Comparison of ENCODE assay signal across 8 cellular contexts in the genomic region with DNA sequence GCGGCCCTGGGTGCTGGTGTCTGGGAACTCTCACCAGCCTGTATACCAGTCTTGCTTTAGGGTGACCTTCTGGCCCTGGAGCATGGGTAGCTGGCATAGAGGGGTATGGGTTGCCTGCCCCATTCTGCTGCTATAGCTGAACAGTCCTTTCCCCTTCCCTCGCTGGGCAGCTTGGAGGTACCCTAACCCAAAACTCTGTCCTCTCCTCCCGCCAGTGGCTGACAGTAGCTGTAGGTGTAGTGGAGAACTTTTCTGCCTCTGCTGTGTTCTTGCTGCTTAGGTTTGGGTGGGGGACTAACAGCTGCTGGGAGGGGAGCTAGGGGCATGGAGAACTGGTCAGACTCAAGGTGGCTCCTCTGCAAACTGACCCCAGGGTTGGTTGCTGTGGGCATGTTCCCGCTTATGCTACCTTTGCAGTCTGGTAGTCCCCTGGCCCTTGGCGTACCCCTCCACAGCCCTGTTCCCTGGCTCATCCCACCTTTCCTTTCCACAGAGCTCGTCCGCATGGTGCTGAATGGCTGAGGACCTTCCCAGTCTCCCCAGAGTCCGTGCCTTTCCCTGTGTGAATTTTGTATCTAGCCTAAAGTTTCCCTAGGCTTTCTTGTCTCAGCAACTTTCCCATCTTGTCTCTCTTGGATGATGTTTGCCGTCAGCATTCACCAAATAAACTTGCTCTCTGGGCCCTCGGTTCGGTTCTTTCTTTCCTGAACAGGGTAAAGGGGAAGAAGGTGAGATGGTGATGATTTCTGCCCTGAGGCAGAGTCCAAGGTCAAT. TPM values are rescaled to one million over a fixed set of nuclear protein-coding genes. Genes with fewer than 3 reads are reported as not detected.
DNase-seq lines count a peak whose midpoint lies in the region; ATAC-seq and TF ChIP-seq lines count a peak whose summit lies in the region.

No MANE protein-coding gene starts in this region.

- TF ChIP-seq EP300 in neural cell (conservative IDR thresholded peaks at IDR 0.05; ENCODE audit: poor library complexity, severe bottlenecking): no peak

- CTCF ChIA-PET in BJ (lab: Yijun Ruan, JAX): interaction anchor here (1.1 to 8.7 kb wide), 4 partner anchors 13 to 42 kb away, joined by 3 to 56 read pairs (median 28); a partner anchor contains a TSS

- ATAC-seq in HG03439 (IDR thresholded peaks at IDR 0.05; ENCODE audit: unreplicated experiment): no peak

- peaks cover 18% of the 10 kb centered on the region for H3K4me1 ChIP-seq in MM.1S (ENCODE audit: low read length)
- peaks cover 25 to 33% of the 10 kb centered on the region in 2 donors for H3K4me1 ChIP-seq in duodenal mucosa (ENCODE audit: control insufficient read depth in 1 of 2, insufficient read depth in 2 of 2, low read length in 2 of 2)

- H3K4me3 ChIP-seq in BJ (ENCODE audit: low read depth, low read length) (peak overlapping the region; percentile 64), MM.1S (ENCODE audit: low read length) (no peak overlapping the region), duodenal mucosa (ENCODE audit: low read depth in 1 of 2, low read length in 2 of 2) (peak overlapping the region; percentile 86 to 93), neural cell (ENCODE audit: low read length) (peak overlapping the region; percentile 79)

- H2AFZ ChIP-seq in MM.1S (ENCODE audit: low read length): no peak overlapping the region
- no peak overlapping the region for H2AFZ ChIP-seq in neural cell (ENCODE audit: low read depth, low read length)

- POLR2A ChIA-PET in BJ (lab: Charles Lee): no interaction called here

- TF ChIP-seq CTCF in BJ (IDR thresholded peaks at IDR 0.05; ENCODE audit: insufficient read depth, low read depth, low read length) (no peak), MM.1S (IDR thresholded peaks at IDR 0.05; ENCODE audit: low read length) (no peak), neural cell (IDR thresholded peaks at IDR 0.05; ENCODE audit: poor library complexity, severe bottlenecking) (no peak), GM13977 (IDR thresholded peaks at IDR 0.05; ENCODE audit: extremely low read depth, insufficient read depth, missing control alignments) (no peak)

- H3F3A ChIP-seq in MM.1S (ENCODE audit: insufficient read depth, low read length) (peaks cover 49% of the 10 kb centered on the region), neural cell (ENCODE audit: insufficient read depth, low read length, poor library complexity, severe bottlenecking) (peaks cover 5% of the 10 kb centered on the region)

- peaks cover 3% of the 10 kb centered on the region; the same call in 1 of the 2 replicates for H4K20me1 ChIP-seq in MM.1S (ENCODE audit: insufficient read depth, low read length)
- H4K20me1 ChIP-seq in neural cell (ENCODE audit: insufficient read depth): peaks cover 5% of the 10 kb centered on the region

- no peaks in the 10 kb centered on the region for H3K9me2 ChIP-seq in MM.1S (replicated peaks; ENCODE audit: insufficient read depth, low read length)
- no peaks in the 10 kb centered on the region for H3K9me2 ChIP-seq in neural cell (ENCODE audit: insufficient read depth, low read length)

- H3K9ac ChIP-seq in MM.1S (ENCODE audit: low read length): no peak overlapping the region
- peak overlapping the region; percentile 99 to 100 for H3K9ac ChIP-seq in duodenal mucosa (ENCODE audit: low read depth in 1 of 2, low read length in 2 of 2)
- peak overlapping the region; percentile 97 for H3K9ac ChIP-seq in neural cell (ENCODE audit: low read length)

- no peak for DNase-seq in BJ (ENCODE audit: low read depth)
- DNase-seq in MM.1S: no peak
- DNase-seq in DMS153 (lab: John Stamatoyannopoulos, UW): no peak
- no peak for DNase-seq in GOT3 (lab: John Stamatoyannopoulos, UW)
- no peak for DNase-seq in GM13977 (ENCODE audit: low spot score)

- H3K36me3 ChIP-seq in BJ (ENCODE audit: control insufficient read depth, insufficient read depth, low read length) (peaks cover 30% of the 10 kb centered on the region), MM.1S (replicated peaks; ENCODE audit: insufficient read depth, low read length) (peaks cover 9% of the 10 kb centered on the region; the same call in 1 of the 2 replicates), duodenal mucosa (ENCODE audit: control insufficient read depth in 1 of 2, insufficient read depth in 2 of 2, low read length in 2 of 2) (peaks cover 38 to 59% of the 10 kb centered on the region in 2 donors), neural cell (ENCODE audit: insufficient read depth, low read length) (peaks cover 13% of the 10 kb centered on the region)

- H3K79me2 ChIP-seq in MM.1S (ENCODE audit: low read length) (peaks cover 50% of the 10 kb centered on the region), neural cell (replicated peaks; ENCODE audit: insufficient read depth, low read length) (peaks cover 26% of the 10 kb centered on the region)

- TF ChIP-seq RAD21 in neural cell (conservative IDR thresholded peaks at IDR 0.05): no peak

- in situ Hi-C loops in GM13977 (cut with MboI; ENCODE audit: low pct_unique_long_range_greater_than_20kb, low sequenced_read_pairs, unreplicated experiment): no loop called here

- H3K27ac ChIP-seq in MM.1S (ENCODE audit: low read length): no peak overlapping the region
- peak overlapping the region; percentile 96 for H3K27ac ChIP-seq in duodenal mucosa (ENCODE audit: low read depth, low read length)
- no peak overlapping the region for H3K27ac ChIP-seq in neural cell (ENCODE audit: low read length)

- H3K27me3 ChIP-seq in BJ (ENCODE audit: control insufficient read depth, insufficient read depth, low read length) (no peaks in the 10 kb centered on the region), MM.1S (replicated peaks; ENCODE audit: insufficient read depth, low read length) (no peaks in the 10 kb centered on the region), duodenal mucosa (ENCODE audit: control insufficient read depth in 1 of 2, insufficient read depth in 2 of 2, low read length in 2 of 2) (no peaks in the 10 kb centered on the region), neural cell (ENCODE audit: insufficient read depth, low read depth, low read length) (no peaks in the 10 kb centered on the region)

- peak overlapping the region; percentile 92; the same call in 1 of the 2 replicates for H3K4me2 ChIP-seq in MM.1S (ENCODE audit: low read depth, low read length)
- peak overlapping the region; percentile 97 for H3K4me2 ChIP-seq in neural cell (ENCODE audit: low read length)

- H3K9me3 ChIP-seq in MM.1S (replicated peaks; ENCODE audit: insufficient read depth, low read length) (no peaks in the 10 kb centered on the region), duodenal mucosa (ENCODE audit: control insufficient read depth in 1 of 2, low read length in 2 of 2) (no peaks in the 10 kb centered on the region), neural cell (ENCODE audit: low read length) (no peaks in the 10 kb centered on the region)

TF ChIP-seq in neural cell, 6 proteins besides CTCF, POLR2A, EP300 and RAD21:
- TF ChIP-seq, protein P1, sequence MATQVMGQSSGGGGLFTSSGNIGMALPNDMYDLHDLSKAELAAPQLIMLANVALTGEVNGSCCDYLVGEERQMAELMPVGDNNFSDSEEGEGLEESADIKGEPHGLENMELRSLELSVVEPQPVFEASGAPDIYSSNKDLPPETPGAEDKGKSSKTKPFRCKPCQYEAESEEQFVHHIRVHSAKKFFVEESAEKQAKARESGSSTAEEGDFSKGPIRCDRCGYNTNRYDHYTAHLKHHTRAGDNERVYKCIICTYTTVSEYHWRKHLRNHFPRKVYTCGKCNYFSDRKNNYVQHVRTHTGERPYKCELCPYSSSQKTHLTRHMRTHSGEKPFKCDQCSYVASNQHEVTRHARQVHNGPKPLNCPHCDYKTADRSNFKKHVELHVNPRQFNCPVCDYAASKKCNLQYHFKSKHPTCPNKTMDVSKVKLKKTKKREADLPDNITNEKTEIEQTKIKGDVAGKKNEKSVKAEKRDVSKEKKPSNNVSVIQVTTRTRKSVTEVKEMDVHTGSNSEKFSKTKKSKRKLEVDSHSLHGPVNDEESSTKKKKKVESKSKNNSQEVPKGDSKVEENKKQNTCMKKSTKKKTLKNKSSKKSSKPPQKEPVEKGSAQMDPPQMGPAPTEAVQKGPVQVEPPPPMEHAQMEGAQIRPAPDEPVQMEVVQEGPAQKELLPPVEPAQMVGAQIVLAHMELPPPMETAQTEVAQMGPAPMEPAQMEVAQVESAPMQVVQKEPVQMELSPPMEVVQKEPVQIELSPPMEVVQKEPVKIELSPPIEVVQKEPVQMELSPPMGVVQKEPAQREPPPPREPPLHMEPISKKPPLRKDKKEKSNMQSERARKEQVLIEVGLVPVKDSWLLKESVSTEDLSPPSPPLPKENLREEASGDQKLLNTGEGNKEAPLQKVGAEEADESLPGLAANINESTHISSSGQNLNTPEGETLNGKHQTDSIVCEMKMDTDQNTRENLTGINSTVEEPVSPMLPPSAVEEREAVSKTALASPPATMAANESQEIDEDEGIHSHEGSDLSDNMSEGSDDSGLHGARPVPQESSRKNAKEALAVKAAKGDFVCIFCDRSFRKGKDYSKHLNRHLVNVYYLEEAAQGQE (IDR thresholded peaks at IDR 0.05; ENCODE audit: borderline replicate concordance): no peak

RNA-seq across cellular contexts. Expression of a gene that starts 2.9 kb away (rescaled TPM):
- polyA plus RNA-seq in BJ (2011; rRNA removed) (5,667 and 6,879 TPM in 2 replicates), neural cell (2,918 and 3,234 TPM in 2 replicates)
- polyA minus RNA-seq in BJ (2011; rRNA and poly(A)+ RNA removed): 985 and 1,932 TPM in 2 replicates
- 523 and 580 TPM in 2 replicates for polyA minus RNA-seq in neural cell

RNA-seq across cellular contexts. Expression of a gene that starts 8.7 kb away (rescaled TPM):
- polyA plus RNA-seq in BJ (2011; rRNA removed) (74.1 and 75.4 TPM in 2 replicates), neural cell (369 and 376 TPM in 2 replicates)
- polyA minus RNA-seq in BJ (2011; rRNA and poly(A)+ RNA removed): 21.6 and 24.2 TPM in 2 replicates
- polyA minus RNA-seq in neural cell: 78.0 and 82.5 TPM in 2 replicates

RNA-seq across cellular contexts. Expression of a gene that starts 28.2 kb away (rescaled TPM):
- polyA plus RNA-seq in BJ (2011; rRNA removed): 60.7 and 72.6 TPM in 2 replicates
- polyA minus RNA-seq in BJ (2011; rRNA and poly(A)+ RNA removed): 57.8 and 79.5 TPM in 2 replicates
- 85.6 and 93.2 TPM in 2 replicates for polyA plus RNA-seq in neural cell
- 157 TPM in 2 replicates for polyA minus RNA-seq in neural cell

RNA-seq across cellular contexts. Expression of a gene that starts 33.0 kb away (rescaled TPM):
- 180 and 264 TPM in 2 replicates for polyA plus RNA-seq in BJ (2011; rRNA removed)
- 268 and 305 TPM in 2 replicates for polyA minus RNA-seq in BJ (2011; rRNA and poly(A)+ RNA removed)
- 19.6 and 25.1 TPM in 2 replicates for polyA plus RNA-seq in neural cell
- 16.4 and 26.1 TPM in 2 replicates for polyA minus RNA-seq in neural cell

RNA-seq across cellular contexts. Expression of a gene that starts 43.0 kb away (rescaled TPM):
- 1.4 and 1.6 TPM in 2 replicates for polyA plus RNA-seq in BJ (2011; rRNA removed)
- 2.9 and 3.7 TPM in 2 replicates for polyA minus RNA-seq in BJ (2011; rRNA and poly(A)+ RNA removed)
- polyA plus RNA-seq in neural cell: 6.7 and 11.3 TPM in 2 replicates
- 18.8 and 25.1 TPM in 2 replicates for polyA minus RNA-seq in neural cell
